Comparison of ENCODE assay signal across 1 cellular context in genomic region chr10:5042922-5043321, GRCh38.
TF ChIP-seq lines count a peak whose summit lies in the region.

No MANE protein-coding gene starts in this region.

TF ChIP-seq in HepG2, 621 proteins besides CTCF, POLR2A, EP300 and RAD21:
- TF ChIP-seq SNAPC4 (CRISPR knock-in tag; IDR thresholded peaks at IDR 0.05) (no peak), MAFG (CRISPR knock-in tag; IDR thresholded peaks at IDR 0.05) (no peak), EZH2 (conservative IDR thresholded peaks at IDR 0.05; ENCODE audit: low read depth, low read length) (no peak), HDAC6 (IDR thresholded peaks at IDR 0.05; ENCODE audit: low read depth, low read length) (no peak), SNAPC2 (CRISPR knock-in tag; IDR thresholded peaks at IDR 0.05) (no peak), ZFP1 (CRISPR knock-in tag; IDR thresholded peaks at IDR 0.05) (no peak), SOX6 (IDR thresholded peaks at IDR 0.05) (no peak), SOX6 (CRISPR knock-in tag; IDR thresholded peaks at IDR 0.05) (no peak), FOXP1 (IDR thresholded peaks at IDR 0.05) (no peak), FOXP1 (CRISPR knock-in tag; IDR thresholded peaks at IDR 0.05) (no peak), NFATC3 (CRISPR knock-in tag; IDR thresholded peaks at IDR 0.05) (no peak), RBFOX2 (IDR thresholded peaks at IDR 0.05; ENCODE audit: low read depth, low read length) (no peak)
- TF ChIP-seq, protein P1, sequence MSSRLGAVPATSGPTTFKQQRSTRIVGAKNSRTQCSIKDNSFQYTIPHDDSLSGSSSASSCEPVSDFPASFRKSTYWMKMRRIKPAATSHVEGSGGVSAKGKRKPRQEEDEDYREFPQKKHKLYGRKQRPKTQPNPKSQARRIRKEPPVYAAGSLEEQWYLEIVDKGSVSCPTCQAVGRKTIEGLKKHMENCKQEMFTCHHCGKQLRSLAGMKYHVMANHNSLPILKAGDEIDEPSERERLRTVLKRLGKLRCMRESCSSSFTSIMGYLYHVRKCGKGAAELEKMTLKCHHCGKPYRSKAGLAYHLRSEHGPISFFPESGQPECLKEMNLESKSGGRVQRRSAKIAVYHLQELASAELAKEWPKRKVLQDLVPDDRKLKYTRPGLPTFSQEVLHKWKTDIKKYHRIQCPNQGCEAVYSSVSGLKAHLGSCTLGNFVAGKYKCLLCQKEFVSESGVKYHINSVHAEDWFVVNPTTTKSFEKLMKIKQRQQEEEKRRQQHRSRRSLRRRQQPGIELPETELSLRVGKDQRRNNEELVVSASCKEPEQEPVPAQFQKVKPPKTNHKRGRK (CRISPR knock-in tag; IDR thresholded peaks at IDR 0.05): no peak
- TF ChIP-seq, protein P2, sequence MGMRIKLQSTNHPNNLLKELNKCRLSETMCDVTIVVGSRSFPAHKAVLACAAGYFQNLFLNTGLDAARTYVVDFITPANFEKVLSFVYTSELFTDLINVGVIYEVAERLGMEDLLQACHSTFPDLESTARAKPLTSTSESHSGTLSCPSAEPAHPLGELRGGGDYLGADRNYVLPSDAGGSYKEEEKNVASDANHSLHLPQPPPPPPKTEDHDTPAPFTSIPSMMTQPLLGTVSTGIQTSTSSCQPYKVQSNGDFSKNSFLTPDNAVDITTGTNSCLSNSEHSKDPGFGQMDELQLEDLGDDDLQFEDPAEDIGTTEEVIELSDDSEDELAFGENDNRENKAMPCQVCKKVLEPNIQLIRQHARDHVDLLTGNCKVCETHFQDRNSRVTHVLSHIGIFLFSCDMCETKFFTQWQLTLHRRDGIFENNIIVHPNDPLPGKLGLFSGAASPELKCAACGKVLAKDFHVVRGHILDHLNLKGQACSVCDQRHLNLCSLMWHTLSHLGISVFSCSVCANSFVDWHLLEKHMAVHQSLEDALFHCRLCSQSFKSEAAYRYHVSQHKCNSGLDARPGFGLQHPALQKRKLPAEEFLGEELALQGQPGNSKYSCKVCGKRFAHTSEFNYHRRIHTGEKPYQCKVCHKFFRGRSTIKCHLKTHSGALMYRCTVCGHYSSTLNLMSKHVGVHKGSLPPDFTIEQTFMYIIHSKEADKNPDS (CRISPR knock-in tag; IDR thresholded peaks at IDR 0.05): no peak
- TF ChIP-seq, protein P3, sequence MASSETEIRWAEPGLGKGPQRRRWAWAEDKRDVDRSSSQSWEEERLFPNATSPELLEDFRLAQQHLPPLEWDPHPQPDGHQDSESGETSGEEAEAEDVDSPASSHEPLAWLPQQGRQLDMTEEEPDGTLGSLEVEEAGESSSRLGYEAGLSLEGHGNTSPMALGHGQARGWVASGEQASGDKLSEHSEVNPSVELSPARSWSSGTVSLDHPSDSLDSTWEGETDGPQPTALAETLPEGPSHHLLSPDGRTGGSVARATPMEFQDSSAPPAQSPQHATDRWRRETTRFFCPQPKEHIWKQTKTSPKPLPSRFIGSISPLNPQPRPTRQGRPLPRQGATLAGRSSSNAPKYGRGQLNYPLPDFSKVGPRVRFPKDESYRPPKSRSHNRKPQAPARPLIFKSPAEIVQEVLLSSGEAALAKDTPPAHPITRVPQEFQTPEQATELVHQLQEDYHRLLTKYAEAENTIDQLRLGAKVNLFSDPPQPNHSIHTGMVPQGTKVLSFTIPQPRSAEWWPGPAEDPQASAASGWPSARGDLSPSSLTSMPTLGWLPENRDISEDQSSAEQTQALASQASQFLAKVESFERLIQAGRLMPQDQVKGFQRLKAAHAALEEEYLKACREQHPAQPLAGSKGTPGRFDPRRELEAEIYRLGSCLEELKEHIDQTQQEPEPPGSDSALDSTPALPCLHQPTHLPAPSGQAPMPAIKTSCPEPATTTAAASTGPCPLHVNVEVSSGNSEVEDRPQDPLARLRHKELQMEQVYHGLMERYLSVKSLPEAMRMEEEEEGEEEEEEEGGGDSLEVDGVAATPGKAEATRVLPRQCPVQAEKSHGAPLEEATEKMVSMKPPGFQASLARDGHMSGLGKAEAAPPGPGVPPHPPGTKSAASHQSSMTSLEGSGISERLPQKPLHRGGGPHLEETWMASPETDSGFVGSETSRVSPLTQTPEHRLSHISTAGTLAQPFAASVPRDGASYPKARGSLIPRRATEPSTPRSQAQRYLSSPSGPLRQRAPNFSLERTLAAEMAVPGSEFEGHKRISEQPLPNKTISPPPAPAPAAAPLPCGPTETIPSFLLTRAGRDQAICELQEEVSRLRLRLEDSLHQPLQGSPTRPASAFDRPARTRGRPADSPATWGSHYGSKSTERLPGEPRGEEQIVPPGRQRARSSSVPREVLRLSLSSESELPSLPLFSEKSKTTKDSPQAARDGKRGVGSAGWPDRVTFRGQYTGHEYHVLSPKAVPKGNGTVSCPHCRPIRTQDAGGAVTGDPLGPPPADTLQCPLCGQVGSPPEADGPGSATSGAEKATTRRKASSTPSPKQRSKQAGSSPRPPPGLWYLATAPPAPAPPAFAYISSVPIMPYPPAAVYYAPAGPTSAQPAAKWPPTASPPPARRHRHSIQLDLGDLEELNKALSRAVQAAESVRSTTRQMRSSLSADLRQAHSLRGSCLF (CRISPR knock-in tag; IDR thresholded peaks at IDR 0.05; ENCODE audit: borderline replicate concordance): no peak
